ENCODE assay signal across 4 cellular contexts in the genomic region with DNA sequence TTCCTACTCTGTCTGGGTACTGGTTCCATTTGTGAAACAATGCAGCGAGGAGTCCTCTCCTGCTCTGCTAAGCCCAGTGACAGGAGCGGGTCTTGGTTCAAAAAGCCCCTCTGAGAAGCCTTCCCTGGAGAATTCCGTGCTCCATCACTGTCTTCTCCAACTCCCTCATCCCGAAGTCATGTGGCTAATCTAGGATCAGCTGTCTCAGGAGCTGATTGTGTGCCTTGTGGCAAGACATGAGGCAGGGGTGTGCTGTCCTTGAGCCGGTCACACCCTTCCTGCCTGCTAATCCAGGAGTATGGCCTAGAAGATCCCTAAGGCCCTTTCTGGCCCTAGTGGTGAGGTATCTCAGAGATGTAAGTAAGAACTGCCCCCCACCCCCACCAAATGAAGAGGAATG.
"Had no signal": no experiment of that assay in that cellular context is flagged by ENCODE, and none has a peak within 500 bp of the region (broad histone marks: within the 10 kb centered on the region; RNA-seq: fewer than 3 reads in every experiment).

No MANE protein-coding gene starts in this region.

- H3K4me3 Mint-ChIP-seq: IgD-negative memory B cell had no signal

- DNase-seq: IMR-90 had no signal

- H3K27ac Mint-ChIP-seq: IgD-negative memory B cell had no signal

- H3K27ac ChIP-seq: HL-60 had no signal

- H3K4me1 Mint-ChIP-seq: IgD-negative memory B cell had no signal

- H3K36me3 Mint-ChIP-seq: IgD-negative memory B cell had no signal

- H3K4me3 ChIP-seq: K562 had no signal

- H3K27me3 Mint-ChIP-seq: IgD-negative memory B cell had no signal
